8 cellular contexts compared by ENCODE assay signal in the genomic region with DNA sequence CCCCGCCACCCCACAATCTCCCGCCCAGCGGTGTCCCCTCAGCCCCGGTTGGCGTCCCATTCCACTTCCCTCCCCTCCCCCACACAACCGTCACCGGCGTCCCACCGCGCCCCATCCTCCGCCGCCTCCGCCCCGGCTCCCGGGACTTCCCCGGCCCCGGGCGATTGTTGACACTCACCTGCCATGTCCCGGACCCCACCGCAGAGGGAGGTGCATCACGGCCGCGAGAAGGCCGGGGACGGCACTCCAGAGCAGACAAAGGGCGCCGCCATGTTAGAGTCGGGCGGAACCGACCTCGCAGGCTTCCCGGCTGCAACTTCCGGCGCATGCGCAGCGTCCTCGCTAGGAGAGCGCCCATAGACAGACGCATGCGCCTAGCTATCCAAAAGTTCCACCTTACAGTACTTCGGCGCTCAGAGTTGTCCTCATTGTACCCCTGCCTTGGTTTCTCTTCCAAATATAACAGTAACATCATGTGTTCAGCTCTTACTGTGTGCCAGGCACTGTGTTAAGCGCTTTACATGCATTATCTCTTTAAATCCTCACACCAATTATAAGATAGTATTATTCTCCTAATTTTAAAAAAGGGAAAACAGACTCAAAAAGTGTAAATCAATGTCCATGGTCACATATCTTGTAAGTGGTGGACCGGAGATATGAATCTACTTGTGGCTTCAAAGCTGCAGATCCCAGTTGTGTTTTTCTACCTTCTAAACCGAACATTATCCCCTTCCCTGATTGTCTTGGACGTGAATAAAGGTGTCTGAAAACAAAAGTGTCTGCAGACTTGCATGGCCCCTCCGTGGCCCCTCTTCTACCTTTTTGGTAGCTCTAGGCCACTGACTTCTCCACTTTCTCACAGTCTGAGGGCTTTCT. TPM values are rescaled to one million over a fixed set of nuclear protein-coding genes. Genes with fewer than 3 reads are reported as not detected.
A peak's percentile ranks its signal among the peaks of the same experiment; 100 is the strongest.
DNase-seq lines count a peak whose midpoint lies in the region; ATAC-seq, FAIRE-seq and TF ChIP-seq lines count a peak whose summit lies in the region.

A gene (minus strand): TSS at position 297 of the 876 bp plus-strand sequence. CDS start 27,606 bp downstream, outside the sequence.

- in situ Hi-C loops in HepG2 (cut with HindIII; ENCODE audit: extremely low pct_ligation_motif_present, low pct_unique_long_range_greater_than_20kb): no loop called here

- DNase-seq in NCI-H774 (lab: John Stamatoyannopoulos, UW): peak; percentile 76
- DNase-seq in activated CD4-positive, alpha-beta T cell treated with anti-CD3 and anti-CD28 coated beads, Interleukin-2, amount 50 U/mL, for 4 hours: peak; percentile 94 to 96
- peak; percentile 96 for DNase-seq in dermis blood vessel endothelial cell
- DNase-seq in HepG2 (ENCODE audit: low spot score): peak; percentile 85
- DNase-seq in stimulated activated CD4-positive, alpha-beta T cell treated with anti-CD3 and anti-CD28 coated beads, Interleukin-2, amount 100 ng/mL, for 48 hours: peak; percentile 96

- peak; percentile 73 for TF ChIP-seq POLR2A in HepG2 (IDR thresholded peaks at IDR 0.05; ENCODE audit: insufficient read depth in 1 of 2, low read depth in 2 of 2, low read length in 2 of 2)

- WGBS in HepG2 (ENCODE audit: low lambda C conversion rate): 2% methylated on average over 21 of the region's 47 CpGs

- peak within 1 kb of the TSS; percentile 59 to 87 (median 74) for H3K4me3 ChIP-seq in BLaER1 treated with 17β-estradiol and CSF1 and Interleukin-3, amounts not matched to agents 10 nM and 100 nM
- peak within 1 kb of the TSS; percentile 87 to 97 (median 94) for H3K4me3 ChIP-seq in HepG2 (replicated peaks in 1 of 3; ENCODE audit: insufficient read depth in 1 of 3, low read depth in 2 of 3, low read length in 3 of 3)

- FAIRE-seq in HepG2 (lab: Jason Lieb, UNC): no peak

- H3K36me3 ChIP-seq in BLaER1 treated with 17β-estradiol and CSF1 and Interleukin-3, amounts not matched to agents 10 nM and 100 nM: peaks cover 20 to 29% (median 25%) of the 10 kb centered on the region in 11 experiments
- peaks cover 2 to 12% of the 10 kb centered on the region in 2 experiments; a peak in 4 of 5 replicates for H3K36me3 ChIP-seq in HepG2 (replicated peaks in 1 of 2; ENCODE audit: control insufficient read depth in 1 of 2, insufficient read depth in 2 of 2, low read length in 2 of 2)

- no peak for TF ChIP-seq EP300 in HepG2 (IDR thresholded peaks at IDR 0.05; ENCODE audit: low read depth in 2 of 2, low read length in 2 of 2)
- TF ChIP-seq EP300 in HepG2 (CRISPR knock-in tag; IDR thresholded peaks at IDR 0.05; ENCODE audit: borderline replicate concordance): 0 out of 2 replicates have a peak, but pooled peaks have one; percentile 22

- no TSS peak for BruUV-seq in HepG2 (replicated peaks; lab: Mats Ljungman, UMichigan)

- peak within 1 kb of the TSS; percentile 79 for H2AFZ ChIP-seq in HepG2 (ENCODE audit: low read length)

- intact Hi-C loops in HepG2 (cut with micrococcal nuclease; ENCODE audit: unreplicated experiment): no loop called here

- 0 out of 2 replicates have a peak, but pooled peaks have one; percentile 12 for TF ChIP-seq CTCF in HepG2 (CRISPR knock-in tag; IDR thresholded peaks at IDR 0.05)

- H4K20me1 ChIP-seq in BLaER1 treated with 17β-estradiol and CSF1 and Interleukin-3, amounts not matched to agents 10 nM and 100 nM: peaks cover 0 to 22% (median 10%) of the 10 kb centered on the region in 11 experiments; a peak in 9 of 22 replicates
- no peaks in the 10 kb centered on the region for H4K20me1 ChIP-seq in HepG2 (ENCODE audit: insufficient read depth, low read length)

- peak within 1 kb of the TSS; percentile 85 to 97 (median 95) for H3K4me2 ChIP-seq in BLaER1 treated with 17β-estradiol and CSF1 and Interleukin-3, amounts not matched to agents 10 nM and 100 nM
- H3K4me2 ChIP-seq in HepG2 (ENCODE audit: low read depth, low read length): peak within 1 kb of the TSS; percentile 92

- TF ChIP-seq RAD21 in HepG2 (CRISPR knock-in tag; IDR thresholded peaks at IDR 0.05): no peak

- peaks cover 29 to 43% (median 35%) of the 10 kb centered on the region in 10 experiments for H3K4me1 ChIP-seq in BLaER1 treated with 17β-estradiol and CSF1 and Interleukin-3, amounts not matched to agents 10 nM and 100 nM
- peaks cover 38% of the 10 kb centered on the region for H3K4me1 ChIP-seq in HepG2 (ENCODE audit: insufficient read depth, low read length)

- ATAC-seq in GM19395 (IDR thresholded peaks at IDR 0.05; ENCODE audit: unreplicated experiment) (peak; percentile 63), HG03571 (IDR thresholded peaks at IDR 0.05; ENCODE audit: unreplicated experiment) (peak; percentile 64), HepG2 (peak; percentile 93)

- POLR2A ChIA-PET in HepG2 (lab: Yijun Ruan, JAX): interaction anchor here (1.0 to 2.1 kb wide), 9 partner anchors 10 to 294 kb away, joined by 3 to 10 read pairs (median 3); a partner anchor contains a TSS

- H3K27me3 ChIP-seq in BLaER1 treated with 17β-estradiol and CSF1 and Interleukin-3, amounts not matched to agents 10 nM and 100 nM: no peaks in the 10 kb centered on the region
- no peaks in the 10 kb centered on the region for H3K27me3 ChIP-seq in HepG2 (ENCODE audit: control insufficient read depth in 1 of 2, insufficient read depth in 2 of 2, low read length in 2 of 2)

- peaks cover 0 to 32% (median 20%) of the 10 kb centered on the region in 11 experiments; a peak in 17 of 22 replicates for H3K9me3 ChIP-seq in BLaER1 treated with 17β-estradiol and CSF1 and Interleukin-3, amounts not matched to agents 10 nM and 100 nM (replicated peaks in 1 of 11)
- no peaks in the 10 kb centered on the region for H3K9me3 ChIP-seq in HepG2 (ENCODE audit: low read length)

- peak within 1 kb of the TSS; percentile 80 to 95 (median 90) for H3K27ac ChIP-seq in BLaER1 treated with 17β-estradiol and CSF1 and Interleukin-3, amounts not matched to agents 10 nM and 100 nM
- peak within 1 kb of the TSS; percentile 71 for H3K27ac ChIP-seq in HepG2 (ENCODE audit: extremely low read length, insufficient read depth, low read length)

- peak within 1 kb of the TSS; percentile 77 to 96 (median 89) for H3K9ac ChIP-seq in BLaER1 treated with 17β-estradiol and CSF1 and Interleukin-3, amounts not matched to agents 10 nM and 100 nM
- peak within 1 kb of the TSS; percentile 72 for H3K9ac ChIP-seq in HepG2 (ENCODE audit: insufficient read depth, low read depth, low read length)

- H3K79me2 ChIP-seq in HepG2 (ENCODE audit: insufficient read depth, low read length): peaks cover 16% of the 10 kb centered on the region

- CTCF ChIA-PET in HepG2 (lab: Yijun Ruan, JAX; ENCODE audit: low intra/inter-chr PET ratio, low total read pairs): no interaction called here

TF ChIP-seq in HepG2, 621 proteins besides CTCF, POLR2A, EP300 and RAD21 (continues in another document):
- TF ChIP-seq, protein P1, sequence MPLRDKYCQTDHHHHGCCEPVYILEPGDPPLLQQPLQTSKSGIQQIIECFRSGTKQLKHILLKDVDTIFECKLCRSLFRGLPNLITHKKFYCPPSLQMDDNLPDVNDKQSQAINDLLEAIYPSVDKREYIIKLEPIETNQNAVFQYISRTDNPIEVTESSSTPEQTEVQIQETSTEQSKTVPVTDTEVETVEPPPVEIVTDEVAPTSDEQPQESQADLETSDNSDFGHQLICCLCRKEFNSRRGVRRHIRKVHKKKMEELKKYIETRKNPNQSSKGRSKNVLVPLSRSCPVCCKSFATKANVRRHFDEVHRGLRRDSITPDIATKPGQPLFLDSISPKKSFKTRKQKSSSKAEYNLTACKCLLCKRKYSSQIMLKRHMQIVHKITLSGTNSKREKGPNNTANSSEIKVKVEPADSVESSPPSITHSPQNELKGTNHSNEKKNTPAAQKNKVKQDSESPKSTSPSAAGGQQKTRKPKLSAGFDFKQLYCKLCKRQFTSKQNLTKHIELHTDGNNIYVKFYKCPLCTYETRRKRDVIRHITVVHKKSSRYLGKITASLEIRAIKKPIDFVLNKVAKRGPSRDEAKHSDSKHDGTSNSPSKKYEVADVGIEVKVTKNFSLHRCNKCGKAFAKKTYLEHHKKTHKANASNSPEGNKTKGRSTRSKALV (CRISPR knock-in tag; IDR thresholded peaks at IDR 0.05): 0 out of 2 replicates have a peak, but pooled peaks have one; percentile 24
- 0 out of 2 replicates have a peak, but pooled peaks have one; percentile 25 for TF ChIP-seq JUND (CRISPR knock-in tag; IDR thresholded peaks at IDR 0.05)
- no peak for TF ChIP-seq STAT5B (CRISPR knock-in tag; IDR thresholded peaks at IDR 0.05)
- TF ChIP-seq KLF6 (CRISPR knock-in tag; IDR thresholded peaks at IDR 0.05): no peak
- TF ChIP-seq ZNF773 (CRISPR knock-in tag; IDR thresholded peaks at IDR 0.05; ENCODE audit: borderline replicate concordance): no peak
- no peak for TF ChIP-seq ZFP37 (CRISPR knock-in tag; IDR thresholded peaks at IDR 0.05; ENCODE audit: borderline replicate concordance)
- TF ChIP-seq RORA (CRISPR knock-in tag; IDR thresholded peaks at IDR 0.05): no peak
- TF ChIP-seq MAZ (IDR thresholded peaks at IDR 0.05; ENCODE audit: borderline replicate concordance, low read depth, low read length): no peak
- TF ChIP-seq MAZ (CRISPR knock-in tag; IDR thresholded peaks at IDR 0.05; ENCODE audit: low read depth): peak; percentile 55; the same call in 1 of the 2 replicates

RNA-seq across cellular contexts. Expression of the gene that starts here (rescaled TPM):
- total RNA-seq in dermis blood vessel endothelial cell: 45.6 and 49.7 TPM in 2 replicates
- total RNA-seq in HepG2 (2016; rRNA removed; fragmentation: Illumina TruSeq; extraction: Trizol): 10.1 and 16.7 TPM in 2 replicates
- 7.6 and 9.2 TPM in 2 replicates for total RNA-seq in HepG2 (2016; cell fraction: cytosol; rRNA removed; fragmentation: Illumina TruSeq; extraction: Trizol; ENCODE audit: low read depth)
- total RNA-seq in HepG2 (2016; cell fraction: insoluble cytoplasmic fraction; rRNA removed; fragmentation: Illumina TruSeq; extraction: Trizol): 11.2 and 19.1 TPM in 2 replicates
- 9.9 and 11.1 TPM in 2 replicates for total RNA-seq in HepG2 (2016; cell fraction: membrane; rRNA removed; fragmentation: Illumina TruSeq; extraction: Trizol)
- total RNA-seq in HepG2 (2016; cell fraction: nucleus; rRNA removed; fragmentation: Illumina TruSeq; extraction: Trizol): 17.0 and 18.5 TPM in 2 replicates
- 17.0 and 21.0 TPM in 2 replicates for polyA plus RNA-seq in HepG2 (2011; rRNA removed)
- polyA plus RNA-seq in HepG2 (2011; cell fraction: cytosol; rRNA removed): 10.1 and 18.8 TPM in 2 replicates
- 96.3 and 129 TPM in 2 replicates for polyA plus RNA-seq in HepG2 (2011; cell fraction: nucleus; rRNA removed)
- polyA plus RNA-seq in HepG2 (2012): 7.7 and 12.7 TPM in 2 replicates
- polyA plus RNA-seq in HepG2 (2016; cell fraction: cytosol; fragmentation: Illumina TruSeq; extraction: Trizol; ENCODE audit: low read depth): 3.5 and 3.6 TPM in 2 replicates
- 11.1 and 12.0 TPM in 2 replicates for polyA plus RNA-seq in HepG2 (2016; cell fraction: insoluble cytoplasmic fraction; fragmentation: Illumina TruSeq; extraction: Trizol; ENCODE audit: low read depth)
- 6.7 and 7.4 TPM in 2 replicates for polyA plus RNA-seq in HepG2 (2016; cell fraction: membrane; fragmentation: Illumina TruSeq; extraction: Trizol; ENCODE audit: low read depth)
- 36.9 and 37.2 TPM in 2 replicates for polyA plus RNA-seq in HepG2 (2016; cell fraction: nucleus; fragmentation: Illumina TruSeq; extraction: Trizol; ENCODE audit: insufficient read depth, low read depth)
- 46.0 and 46.5 TPM in 2 replicates for polyA minus RNA-seq in HepG2 (2011; rRNA and poly(A)+ RNA removed; ENCODE audit: low replicate concordance)
- polyA minus RNA-seq in HepG2 (2011; cell fraction: cytosol; rRNA and poly(A)+ RNA removed): 6.1 and 9.8 TPM in 2 replicates
- polyA minus RNA-seq in HepG2 (2011; cell fraction: nucleus; rRNA and poly(A)+ RNA removed): 14.4 and 22.9 TPM in 2 replicates

Comparison
In these comparisons a context has a peak if more than half of its experiments do, and no peak if none do; other contexts are left out.
1. Peak in every context shown above with its lines: DNase-seq, ATAC-seq, H3K4me3 ChIP-seq and H3K27ac ChIP-seq.